8 cellular contexts compared by ENCODE assay signal in the genomic region with DNA sequence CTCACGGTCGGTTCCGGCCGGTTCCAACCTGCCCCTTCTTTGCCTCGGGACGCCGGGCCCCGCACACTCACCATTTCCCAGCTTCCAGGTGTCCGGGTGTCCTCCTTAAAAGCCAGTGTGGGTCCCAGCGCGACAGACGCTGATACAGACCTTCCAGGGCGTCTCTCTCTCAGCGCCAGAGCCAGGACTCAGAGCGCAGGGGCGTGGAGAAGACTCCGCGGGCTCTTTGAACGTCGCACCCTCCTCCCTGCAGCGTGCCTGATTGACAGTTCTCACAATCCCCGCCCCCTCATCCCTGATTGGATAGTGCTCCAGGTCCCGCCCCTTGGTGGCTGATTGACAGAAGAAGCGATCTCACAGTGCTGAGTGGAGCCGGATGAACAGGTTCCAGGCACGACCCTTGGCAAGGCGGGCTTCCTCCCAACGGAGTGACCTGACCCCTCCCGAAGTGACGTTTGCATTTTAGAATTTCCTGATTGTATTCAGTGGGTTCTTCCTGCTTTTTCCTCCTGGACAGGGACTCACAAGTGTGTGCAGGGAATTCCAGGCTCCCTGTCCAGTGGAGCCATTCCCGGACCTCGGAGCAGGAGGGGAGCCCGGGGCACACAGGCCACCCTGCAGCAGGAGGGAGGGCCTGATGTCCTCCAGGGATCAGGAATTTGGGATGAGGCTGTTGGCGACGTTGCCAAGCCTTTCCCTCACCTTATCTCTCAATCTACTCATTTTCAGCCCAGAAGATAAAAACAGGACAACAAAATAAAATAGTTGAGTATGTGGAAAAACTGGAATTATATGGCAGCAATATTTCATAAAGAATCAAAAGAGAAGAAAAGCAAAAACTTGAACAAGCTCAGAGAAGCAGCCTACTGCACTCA. TPM values are rescaled to one million over a fixed set of nuclear protein-coding genes. Genes with fewer than 3 reads are reported as not detected.
DNase-seq lines count a peak whose midpoint lies in the region; ATAC-seq and TF ChIP-seq lines count a peak whose summit lies in the region.

A gene (minus strand): TSS at position 201 of the 875 bp plus-strand sequence. CDS start 127 bp downstream, at position 74.

- ATAC-seq in HG03378 (IDR thresholded peaks at IDR 0.05; ENCODE audit: unreplicated experiment): peak; percentile 81

- H3K27me3 ChIP-seq in kidney epithelial cell (ENCODE audit: control insufficient read depth, insufficient read depth, low read length): no peaks in the 10 kb centered on the region

- peak; percentile 99 for DNase-seq in Ammon's horn (ENCODE audit: low spot score)
- peak; percentile 96 for DNase-seq in NCI-H446 treated with DMSO at 0.1 percent for 48 hours (lab: John Stamatoyannopoulos, UW)
- DNase-seq in activated CD4-positive, alpha-beta T cell treated with anti-CD3 and anti-CD28 coated beads for 24 hours (ENCODE audit: low read depth in 2 of 2): peak; percentile 96 to 98
- DNase-seq in choroid plexus epithelial cell (ENCODE audit: low read depth): peak; percentile 97
- DNase-seq in kidney epithelial cell (ENCODE audit: low read depth): peak; percentile 93
- DNase-seq in stimulated activated CD4-positive, alpha-beta T cell treated with anti-CD3 and anti-CD28 coated beads, Interleukin-15, amount 100 ng/mL, for 24 hours: peak; percentile 100

- peak; percentile 71 for TF ChIP-seq POLR2A in GM19099 (IDR thresholded peaks at IDR 0.05; ENCODE audit: extremely low read depth, insufficient read length, low read depth)

- TF ChIP-seq CTCF in choroid plexus epithelial cell (conservative IDR thresholded peaks at IDR 0.05; ENCODE audit: low read depth, low read length) (no peak), kidney epithelial cell (IDR thresholded peaks at IDR 0.05; ENCODE audit: insufficient read depth, low read length, poor library complexity, severe bottlenecking) (no peak)

- no peaks in the 10 kb centered on the region for H3K36me3 ChIP-seq in kidney epithelial cell (ENCODE audit: control insufficient read depth, insufficient read depth, low read length)

- H3K4me3 ChIP-seq in choroid plexus epithelial cell (ENCODE audit: low read depth, low read length) (peak within 1 kb of the TSS; percentile 84), kidney epithelial cell (ENCODE audit: low read depth, low read length) (peak within 1 kb of the TSS; percentile 84)

RNA-seq across cellular contexts. Expression of the gene that starts here (rescaled TPM):
- 4.0 and 6.0 TPM in 2 replicates for total RNA-seq in kidney epithelial cell

Comparison
In these comparisons a context has a peak if more than half of its experiments do, and no peak if none do; other contexts are left out.
1. Peak in every context shown above with its lines: DNase-seq, ATAC-seq and H3K4me3 ChIP-seq.